25 cellular contexts compared by ENCODE assay signal in the genomic region with DNA sequence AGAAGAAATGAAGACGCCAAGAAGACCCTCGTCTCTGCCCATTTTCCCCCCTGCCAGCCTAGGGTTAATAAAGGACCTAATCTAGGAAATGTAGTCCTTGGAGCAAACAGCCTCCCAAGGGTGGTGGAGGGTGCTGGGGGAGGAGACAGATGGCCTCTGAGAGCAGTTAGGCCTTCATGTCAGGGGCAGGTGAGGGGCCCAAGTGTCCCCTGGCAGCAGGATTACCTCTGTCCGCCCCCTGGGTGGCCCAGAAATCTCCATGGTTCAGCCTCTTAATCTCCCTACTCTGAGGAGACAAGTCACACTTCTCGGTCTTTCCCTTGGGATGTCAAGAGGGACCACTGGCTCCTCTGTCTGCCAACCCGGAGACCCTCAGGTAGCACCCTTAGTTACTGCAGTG.
"Had no signal": no experiment of that assay in that cellular context is flagged by ENCODE, and none has a peak within 500 bp of the region (broad histone marks: within the 10 kb centered on the region; RNA-seq: fewer than 3 reads in every experiment).

No MANE protein-coding gene starts in this region.

- H3K9me3 ChIP-seq: left lung, psoas muscle, right atrium auricular region, stomach, testis, vagina had no signal

- H3K4me1 ChIP-seq: left lung, psoas muscle, right atrium auricular region, stomach, vagina had no signal

- H3K27me3 ChIP-seq: hepatocyte, neural progenitor cell, right atrium auricular region, testis, vagina had no signal

- H3K27ac ChIP-seq: brain microvascular endothelial cell, hepatocyte, left lung, neural progenitor cell, psoas muscle, right atrium auricular region, stomach, testis, vagina had no signal

- DNase-seq: activated CD4-positive, alpha-beta T cell treated with anti-CD3 and anti-CD28 coated beads, Interleukin-2, amount 10 ng/mL, durations not matched to agents 7 days and 5 days; activated CD4-positive, CD25-positive, alpha-beta regulatory T cell treated with anti-CD3 and anti-CD28 coated beads, Interleukin-2, amount 50 U/mL, for 72 hours; activated CD8-positive, alpha-beta memory T cell treated with anti-CD3 and anti-CD28 coated beads for 24 hours; activated CD8-positive, alpha-beta memory T cell treated with anti-CD3 and anti-CD28 coated beads, Interleukin-2, amount 50 U/mL, for 4 hours; activated gamma-delta T cell; activated T-cell treated with anti-CD3 and anti-CD28 coated beads, Interleukin-2, amount 50 U/mL, for 72 hours; anterior cingulate cortex; brain microvascular endothelial cell; central memory CD4-positive, alpha-beta T cell; dermis blood vessel endothelial cell; effector memory CD4-positive, alpha-beta T cell; foreskin melanocyte; immature natural killer cell; kidney glomerular epithelial cell; left lung; psoas muscle; stimulated activated CD4-positive, alpha-beta T cell treated with anti-CD3 and anti-CD28 coated beads, Interleukin-12 subunit alpha, Interleukin-12 subunit beta, amount 100 ng/mL, for 4 hours; stomach; testis; trophoblast cell had no signal

- H3K36me3 ChIP-seq: brain microvascular endothelial cell, left lung, neural progenitor cell, right atrium auricular region, stomach, vagina had no signal

- H3K4me3 ChIP-seq: hepatocyte, left lung, lung, neural progenitor cell, psoas muscle, right atrium auricular region, stomach, testis, vagina had no signal
